ENCODE assay signal across 7 cellular contexts in the genomic region with DNA sequence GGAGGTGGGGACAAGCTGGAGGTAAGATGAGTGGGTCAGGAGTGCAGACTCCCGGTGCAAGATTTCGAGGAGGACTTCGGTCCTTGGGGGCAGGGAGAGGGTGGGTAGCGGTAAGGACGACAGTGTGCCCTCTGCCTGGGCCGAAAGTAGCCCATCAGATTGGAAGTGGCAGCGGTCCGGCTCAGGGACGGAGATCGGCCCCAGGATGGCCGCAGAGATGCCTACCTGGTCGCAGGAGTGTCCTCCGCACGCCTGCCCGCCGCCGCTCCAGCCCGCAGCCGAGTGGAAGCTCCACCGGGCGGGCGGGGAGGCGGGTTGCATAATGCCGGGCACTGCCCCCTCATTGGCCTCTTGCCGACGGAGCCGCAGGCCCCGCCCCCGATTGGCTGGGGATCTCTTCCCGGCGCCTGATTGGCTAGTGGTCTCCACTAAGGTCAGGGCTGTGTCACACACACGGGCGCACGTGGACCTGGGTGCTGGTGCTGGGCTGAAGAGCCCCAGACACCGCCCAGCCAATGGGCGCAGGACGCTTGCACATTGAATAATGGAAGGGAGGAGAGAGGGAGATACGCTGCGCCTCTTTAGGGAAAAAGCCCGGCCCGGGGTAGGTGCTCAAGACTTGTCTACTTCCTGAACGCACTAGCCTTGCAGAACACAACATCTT. TPM values are rescaled to one million over a fixed set of nuclear protein-coding genes. Genes with fewer than 3 reads are reported as not detected.
A peak's percentile ranks its signal among the peaks of the same experiment; 100 is the strongest.
DNase-seq lines count a peak whose midpoint lies in the region; ATAC-seq and TF ChIP-seq lines count a peak whose summit lies in the region.

A gene with protein sequence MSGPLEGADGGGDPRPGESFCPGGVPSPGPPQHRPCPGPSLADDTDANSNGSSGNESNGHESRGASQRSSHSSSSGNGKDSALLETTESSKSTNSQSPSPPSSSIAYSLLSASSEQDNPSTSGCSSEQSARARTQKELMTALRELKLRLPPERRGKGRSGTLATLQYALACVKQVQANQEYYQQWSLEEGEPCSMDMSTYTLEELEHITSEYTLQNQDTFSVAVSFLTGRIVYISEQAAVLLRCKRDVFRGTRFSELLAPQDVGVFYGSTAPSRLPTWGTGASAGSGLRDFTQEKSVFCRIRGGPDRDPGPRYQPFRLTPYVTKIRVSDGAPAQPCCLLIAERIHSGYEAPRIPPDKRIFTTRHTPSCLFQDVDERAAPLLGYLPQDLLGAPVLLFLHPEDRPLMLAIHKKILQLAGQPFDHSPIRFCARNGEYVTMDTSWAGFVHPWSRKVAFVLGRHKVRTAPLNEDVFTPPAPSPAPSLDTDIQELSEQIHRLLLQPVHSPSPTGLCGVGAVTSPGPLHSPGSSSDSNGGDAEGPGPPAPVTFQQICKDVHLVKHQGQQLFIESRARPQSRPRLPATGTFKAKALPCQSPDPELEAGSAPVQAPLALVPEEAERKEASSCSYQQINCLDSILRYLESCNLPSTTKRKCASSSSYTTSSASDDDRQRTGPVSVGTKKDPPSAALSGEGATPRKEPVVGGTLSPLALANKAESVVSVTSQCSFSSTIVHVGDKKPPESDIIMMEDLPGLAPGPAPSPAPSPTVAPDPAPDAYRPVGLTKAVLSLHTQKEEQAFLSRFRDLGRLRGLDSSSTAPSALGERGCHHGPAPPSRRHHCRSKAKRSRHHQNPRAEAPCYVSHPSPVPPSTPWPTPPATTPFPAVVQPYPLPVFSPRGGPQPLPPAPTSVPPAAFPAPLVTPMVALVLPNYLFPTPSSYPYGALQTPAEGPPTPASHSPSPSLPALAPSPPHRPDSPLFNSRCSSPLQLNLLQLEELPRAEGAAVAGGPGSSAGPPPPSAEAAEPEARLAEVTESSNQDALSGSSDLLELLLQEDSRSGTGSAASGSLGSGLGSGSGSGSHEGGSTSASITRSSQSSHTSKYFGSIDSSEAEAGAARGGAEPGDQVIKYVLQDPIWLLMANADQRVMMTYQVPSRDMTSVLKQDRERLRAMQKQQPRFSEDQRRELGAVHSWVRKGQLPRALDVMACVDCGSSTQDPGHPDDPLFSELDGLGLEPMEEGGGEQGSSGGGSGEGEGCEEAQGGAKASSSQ (N-terminal part only) (minus strand): TSS at position 293 of the 664 bp plus-strand sequence. CDS start 1,698 bp downstream, outside the sequence.

- ATAC-seq in T-helper 17 cell = peak; percentile 31
- ATAC-seq in left cardiac atrium = peak; percentile 58 to 61
- ATAC-seq in upper lobe of left lung (ENCODE audit: low FRiP score in 2 of 2) = peak; percentile 70 to 82

- WGBS in upper lobe of left lung, 2 donors = 3 to 5% methylated on average over 37 of the region's 42 CpGs

- H3K4me3 ChIP-seq in upper lobe of left lung = peak within 1 kb of the TSS; percentile 65 to 92 (median 80)

- peaks cover 22% of the 10 kb centered on the region for H3K36me3 Mint-ChIP-seq in T-helper 17 cell (ENCODE audit: low read depth)

- no peak for TF ChIP-seq CTCF in upper lobe of left lung (IDR thresholded peaks at IDR 0.05)

- no peaks in the 10 kb centered on the region for H3K27me3 ChIP-seq in upper lobe of left lung

- H3K27me3 Mint-ChIP-seq in T-helper 17 cell = no peaks in the 10 kb centered on the region

- no peak within 1 kb of the TSS for H3K27ac Mint-ChIP-seq in T-helper 17 cell

- peak; percentile 63 for TF ChIP-seq POLR2A in GM18526 (IDR thresholded peaks at IDR 0.05; ENCODE audit: extremely low read depth, insufficient read length)
- peak; percentile 61 to 99 (median 98) for TF ChIP-seq POLR2A in upper lobe of left lung (IDR thresholded peaks at IDR 0.05)

- TF ChIP-seq EP300 in upper lobe of left lung (IDR thresholded peaks at IDR 0.05) = peak in 1 of 4 donors; percentile 82

- H3K27ac ChIP-seq in upper lobe of left lung = peak within 1 kb of the TSS; percentile 98 to 100 (median 99)

- DNase-seq in NCI-H128 (lab: John Stamatoyannopoulos, UW; ENCODE audit: unreplicated experiment) (peak; percentile 77), T-helper 17 cell (peak; percentile 78 to 88 (median 85)), amygdala (lab: John Stamatoyannopoulos, UW) (peak; percentile 54 to 97 (median 91)), left cardiac atrium (peak; percentile 98), posterior cingulate gyrus (peak; percentile 91 to 99 (median 97)), upper lobe of left lung (peak; percentile 99)

- peaks cover 62% of the 10 kb centered on the region for H3K4me1 Mint-ChIP-seq in T-helper 17 cell

- H3K9me3 ChIP-seq in T-helper 17 cell (ENCODE audit: control insufficient read depth, low read length, poor library complexity, severe bottlenecking) (no peaks in the 10 kb centered on the region), upper lobe of left lung (no peaks in the 10 kb centered on the region)

- peaks cover 36 to 46% (median 40%) of the 10 kb centered on the region in 4 donors for H3K36me3 ChIP-seq in upper lobe of left lung

- peaks cover 35 to 57% (median 37%) of the 10 kb centered on the region in 4 donors for H3K4me1 ChIP-seq in upper lobe of left lung

- no peak within 1 kb of the TSS for H3K4me3 Mint-ChIP-seq in T-helper 17 cell

- intact Hi-C loops in left cardiac atrium (cut with DNase I) = no loop called here
- intact Hi-C loops in posterior cingulate gyrus (cut with DNase I) = no loop called here

RNA-seq across cellular contexts. Expression of the gene that starts here (rescaled TPM):
- 1,000 to 10,000 TPM; 1,926 to 2,038 TPM for total RNA-seq in T-helper 17 cell
- 100 to 1,000 TPM; 125 to 134 TPM for total RNA-seq in left cardiac atrium
- total RNA-seq in upper lobe of left lung = 100 to 1,000 TPM; 112 to 358 (median 288) TPM

Comparison
In these comparisons a context has a peak if more than half of its experiments do, and no peak if none do; other contexts are left out.
1. Peak in every context shown above with its lines: DNase-seq, ATAC-seq, H3K4me3 ChIP-seq and H3K27ac ChIP-seq.
2. RNA of the gene that starts here (total RNA-seq): 1,926 to 2,038 TPM in T-helper 17 cell; 112 to 358 TPM in upper lobe of left lung and 125 to 134 TPM in left cardiac atrium; every median in the first group is over 4 times any median in the second.